ENCODE assay signal across 12 cellular contexts in the genomic region with DNA sequence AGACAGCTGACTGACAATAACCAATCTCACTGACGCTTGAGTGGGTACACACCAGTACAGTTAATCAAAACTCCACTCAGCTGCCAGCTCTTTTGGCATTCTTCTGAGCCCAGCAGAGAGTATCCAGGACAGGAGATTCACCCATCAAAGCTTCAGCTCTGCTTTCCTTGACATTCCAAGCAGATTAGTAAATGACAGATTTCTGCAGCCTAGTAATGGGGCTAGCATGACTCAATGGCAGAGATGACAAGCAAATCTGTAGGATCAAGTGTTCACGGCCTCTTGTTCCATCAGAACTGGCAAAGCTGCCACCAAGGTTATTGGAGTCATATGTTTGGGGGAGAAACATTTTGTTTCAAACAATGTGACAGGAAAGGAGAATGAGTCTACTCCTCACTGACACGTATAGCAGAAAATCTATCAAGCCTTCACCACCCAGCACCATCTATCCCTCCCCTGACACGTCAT.
DNase-seq lines count a peak whose midpoint lies in the region; TF ChIP-seq lines count a peak whose summit lies in the region.
"Had no signal": no experiment of that assay in that cellular context is flagged by ENCODE, and none has a peak within 500 bp of the region (broad histone marks: within the 10 kb centered on the region; RNA-seq: fewer than 3 reads in every experiment).

No MANE protein-coding gene starts in this region.

- WGBS in mesodermal cell (ENCODE audit: insufficient coverage in 2 of 2), 2 experiments = 51 to 68% methylated on average over 2 of the region's 4 CpGs

- no peak overlapping the region for H3K4me3 Mint-ChIP-seq in chondrocyte (ENCODE audit: unreplicated experiment)
- H3K4me3 Mint-ChIP-seq: activated naive CD4-positive, alpha-beta T cell treated with anti-CD3 and anti-CD28 coated beads, Interleukin-2, amount 10 ng/mL, durations not matched to agents 7 days and 5 days; stimulated activated naive CD8-positive, alpha-beta T cell treated with anti-CD3 and anti-CD28 coated beads, Interleukin-15, Interleukin-2, amounts not matched to agents 100 ng/mL and 50 ng/mL, for 24 hours had no signal

- no peaks in the 10 kb centered on the region for H3K27me3 Mint-ChIP-seq in chondrocyte (ENCODE audit: low read depth)
- H3K27me3 Mint-ChIP-seq: activated naive CD4-positive, alpha-beta T cell treated with anti-CD3 and anti-CD28 coated beads, Interleukin-2, amount 10 ng/mL, durations not matched to agents 7 days and 5 days had no signal

- H3K9me3 ChIP-seq in MG63 (no peaks in the 10 kb centered on the region), mesodermal cell (ENCODE audit: control insufficient read depth, low read length) (no peaks in the 10 kb centered on the region)

- H3K27ac Mint-ChIP-seq in chondrocyte (ENCODE audit: unreplicated experiment) = peak overlapping the region; percentile 24
- H3K27ac Mint-ChIP-seq: activated naive CD4-positive, alpha-beta T cell treated with anti-CD3 and anti-CD28 coated beads, Interleukin-2, amount 10 ng/mL, durations not matched to agents 7 days and 5 days; stimulated activated naive CD8-positive, alpha-beta T cell treated with anti-CD3 and anti-CD28 coated beads, Interleukin-15, Interleukin-2, amounts not matched to agents 100 ng/mL and 50 ng/mL, for 24 hours had no signal

- TF ChIP-seq CTCF in AG10803 (conservative IDR thresholded peaks at IDR 0.05; ENCODE audit: low read length) = no peak
- TF ChIP-seq CTCF in chondrocyte (IDR thresholded peaks at IDR 0.05) = no peak
- TF ChIP-seq CTCF in dorsolateral prefrontal cortex (IDR thresholded peaks at IDR 0.05 in 54 of 56, conservative IDR thresholded peaks at IDR 0.05 in 2 of 56; ENCODE audit: low read depth in 1 of 56, partially characterized antibody in 56 of 56) = no peak

- no peaks in the 10 kb centered on the region for H3K36me3 Mint-ChIP-seq in chondrocyte (ENCODE audit: low read depth)
- H3K36me3 Mint-ChIP-seq: activated naive CD4-positive, alpha-beta T cell treated with anti-CD3 and anti-CD28 coated beads, Interleukin-2, amount 10 ng/mL, durations not matched to agents 7 days and 5 days had no signal

- H3K27me3 ChIP-seq in MG63 (no peaks in the 10 kb centered on the region), dorsolateral prefrontal cortex (peaks cover 0 to 16% (median 0%) of the 10 kb centered on the region in 45 donors)

- H3K36me3 ChIP-seq in MG63 (no peaks in the 10 kb centered on the region), mesodermal cell (ENCODE audit: control insufficient read depth, insufficient read depth, low read length) (no peaks in the 10 kb centered on the region)

- H3K27ac ChIP-seq in mesodermal cell (ENCODE audit: low read depth, low read length, severe bottlenecking) (peak overlapping the region; percentile 89), dorsolateral prefrontal cortex (no peak overlapping the region)

- H3K4me1 ChIP-seq in mesodermal cell (ENCODE audit: control insufficient read depth, insufficient read depth, low read length, poor library complexity, severe bottlenecking) = peaks cover 33% of the 10 kb centered on the region

- DNase-seq in AG10803 (ENCODE audit: low read depth) (peak; percentile 88), MG63 (peak; percentile 85), chondrocyte (ENCODE audit: low spot score) (no peak), NCI-H526 (lab: John Stamatoyannopoulos, UW) (no peak), dorsolateral prefrontal cortex (no peak), 8988T (no peak)
- DNase-seq in central memory CD4-positive, alpha-beta T cell = no peak
- DNase-seq: activated naive CD4-positive, alpha-beta T cell treated with anti-CD3 and anti-CD28 coated beads, Interleukin-2, amount 10 ng/mL, durations not matched to agents 7 days and 5 days; Calu3; stimulated activated CD4-positive, alpha-beta T cell treated with anti-CD3 and anti-CD28 coated beads, Interleukin-12 subunit alpha, Interleukin-12 subunit beta, amount 100 ng/mL, for 4 hours had no signal

- intact Hi-C loops in dorsolateral prefrontal cortex (cut with DNase I) = no loop called here

- H3K9me3 Mint-ChIP-seq in chondrocyte (ENCODE audit: low read depth) = no peaks in the 10 kb centered on the region
- H3K9me3 Mint-ChIP-seq: activated naive CD4-positive, alpha-beta T cell treated with anti-CD3 and anti-CD28 coated beads, Interleukin-2, amount 10 ng/mL, durations not matched to agents 7 days and 5 days; stimulated activated naive CD8-positive, alpha-beta T cell treated with anti-CD3 and anti-CD28 coated beads, Interleukin-15, Interleukin-2, amounts not matched to agents 100 ng/mL and 50 ng/mL, for 24 hours had no signal

- H3K4me1 Mint-ChIP-seq in chondrocyte (ENCODE audit: low read depth) = peaks cover 42% of the 10 kb centered on the region
- H3K4me1 Mint-ChIP-seq: activated naive CD4-positive, alpha-beta T cell treated with anti-CD3 and anti-CD28 coated beads, Interleukin-2, amount 10 ng/mL, durations not matched to agents 7 days and 5 days had no signal

- H3K4me3 ChIP-seq in AG10803 (ENCODE audit: low read length) = no peak overlapping the region; the same call in 1 of the 2 replicates
- H3K4me3 ChIP-seq in MG63 = no peak overlapping the region
- H3K4me3 ChIP-seq in mesodermal cell (ENCODE audit: extremely low read depth, insufficient read depth, low read length, poor library complexity, severe bottlenecking) = no peak overlapping the region
- H3K4me3 ChIP-seq in dorsolateral prefrontal cortex = no peak overlapping the region

Comparison
In these comparisons a context has a peak if more than half of its experiments do, and no peak if none do; other contexts are left out.
1. DNase-seq: peak in AG10803 (single experiment) and MG63 (single experiment); none in chondrocyte (single experiment), NCI-H526 (0 of 2), dorsolateral prefrontal cortex (0 of 10), central memory CD4-positive, alpha-beta T cell (single experiment) and 8988T (single experiment).